ENCODE assay signal across 8 cellular contexts in genomic region chr5:61162010-61162831, GRCh38. TPM values are rescaled to one million over a fixed set of nuclear protein-coding genes. Genes with fewer than 3 reads are reported as not detected.
A peak's percentile ranks its signal among the peaks of the same experiment; 100 is the strongest.
DNase-seq lines count a peak whose midpoint lies in the region; ATAC-seq and TF ChIP-seq lines count a peak whose summit lies in the region.

Gene SMIM15, minus strand, starts transcription at chr5:61162468. Its CDS starts 2,297 bp downstream, at chr5:61160171.

- TF ChIP-seq CTCF in GM10266 (IDR thresholded peaks at IDR 0.05; ENCODE audit: control insufficient read depth, insufficient read depth, low read depth, missing control alignments) (no peak), cardiac muscle cell (IDR thresholded peaks at IDR 0.05; ENCODE audit: low read depth, low read length) (no peak), tibial nerve (IDR thresholded peaks at IDR 0.05) (peak in 2 of 5 experiments; percentile 32 to 34)

- peak within 1 kb of the TSS; percentile 100 for H4K8ac ChIP-seq in trophoblast cell (ENCODE audit: low read depth, low read length)

- TF ChIP-seq POLR2A in tibial nerve (IDR thresholded peaks at IDR 0.05): peak; percentile 24 to 36

- H3K36me3 Mint-ChIP-seq in activated naive CD8-positive, alpha-beta T cell treated with anti-CD3 and anti-CD28 coated beads, Interleukin-2, amount 50 U/mL, for 24 hours (ENCODE audit: low read depth): peaks cover 47% of the 10 kb centered on the region

- H3K9me3 ChIP-seq in cardiac muscle cell (ENCODE audit: low read depth) (no peaks in the 10 kb centered on the region), trophoblast cell (ENCODE audit: insufficient read depth, low read depth, low read length) (no peaks in the 10 kb centered on the region), tibial nerve (no peaks in the 10 kb centered on the region)

- H3K4me1 Mint-ChIP-seq in activated naive CD8-positive, alpha-beta T cell treated with anti-CD3 and anti-CD28 coated beads, Interleukin-2, amount 50 U/mL, for 24 hours: peaks cover 46% of the 10 kb centered on the region

- peak within 1 kb of the TSS; percentile 96 for H3K18ac ChIP-seq in trophoblast cell (ENCODE audit: low read length)

- peak in 1 of 2 donors; percentile 85 for TF ChIP-seq EP300 in tibial nerve (IDR thresholded peaks at IDR 0.05)

- H3K27ac ChIP-seq in cardiac muscle cell (peak within 1 kb of the TSS; percentile 95), trophoblast cell (ENCODE audit: low read depth, low read length) (peak within 1 kb of the TSS; percentile 92), tibial nerve (peak within 1 kb of the TSS; percentile 80 to 96 (median 94))

- H2BK5ac ChIP-seq in trophoblast cell (ENCODE audit: low read depth, low read length, poor library complexity): peak within 1 kb of the TSS; percentile 94

- peak within 1 kb of the TSS; percentile 99 for H3K27ac Mint-ChIP-seq in activated naive CD8-positive, alpha-beta T cell treated with anti-CD3 and anti-CD28 coated beads, Interleukin-2, amount 50 U/mL, for 24 hours

- peak within 1 kb of the TSS; percentile 81 for H3K9ac ChIP-seq in trophoblast cell (ENCODE audit: low read length)

- H3K23ac ChIP-seq in trophoblast cell (ENCODE audit: low read length): no peak within 1 kb of the TSS

- H3K36me3 ChIP-seq in cardiac muscle cell: peaks cover 14% of the 10 kb centered on the region
- peaks cover 2 to 6% of the 10 kb centered on the region in 2 experiments for H3K36me3 ChIP-seq in trophoblast cell (ENCODE audit: control insufficient read depth in 1 of 2, insufficient read depth in 2 of 2, low read length in 2 of 2)
- peaks cover 0 to 26% (median 0%) of the 10 kb centered on the region in 3 donors for H3K36me3 ChIP-seq in tibial nerve

- peaks cover 10% of the 10 kb centered on the region for H3K79me2 ChIP-seq in trophoblast cell (ENCODE audit: control insufficient read depth, insufficient read depth, low read length, poor library complexity)

- DNase-seq in GM10266 (ENCODE audit: extremely low spot score): peak; percentile 84
- DNase-seq in NCI-H1105 (lab: John Stamatoyannopoulos, UW): peak; percentile 71
- peak; percentile 86 to 87 for DNase-seq in SW 1271 (lab: John Stamatoyannopoulos, UW)
- DNase-seq in activated naive CD8-positive, alpha-beta T cell treated with anti-CD3 and anti-CD28 coated beads, Interleukin-2, amount 50 U/mL, for 24 hours: peak; percentile 86
- DNase-seq in cardiac muscle cell (ENCODE audit: low read depth in 1 of 2, low spot score in 1 of 2): peak; percentile 90 to 96
- peak; percentile 85 to 88 for DNase-seq in trophoblast cell
- DNase-seq in tibial nerve (ENCODE audit: low spot score in 2 of 2): peak; percentile 73 to 74

- H3K27me3 ChIP-seq in cardiac muscle cell (no peaks in the 10 kb centered on the region), trophoblast cell (ENCODE audit: insufficient read depth, low read length) (no peaks in the 10 kb centered on the region), tibial nerve (no peaks in the 10 kb centered on the region)

- no CpG with 5 or more reads among the region's 73 CpGs for WGBS in trophoblast cell (ENCODE audit: extremely low coverage, insufficient coverage, insufficient read length)
- WGBS in tibial nerve, 2 donors: 1 to 2% methylated on average over 49 to 62 of the region's 73 CpGs

- peak within 1 kb of the TSS; percentile 93 for H3K14ac ChIP-seq in trophoblast cell (ENCODE audit: low read length)

- peak within 1 kb of the TSS; percentile 96 for H2AFZ ChIP-seq in trophoblast cell (ENCODE audit: insufficient read depth, low read length, poor library complexity)

- peak within 1 kb of the TSS; percentile 99 for H3K4me3 Mint-ChIP-seq in activated naive CD8-positive, alpha-beta T cell treated with anti-CD3 and anti-CD28 coated beads, Interleukin-2, amount 50 U/mL, for 24 hours

- H3K4me3 ChIP-seq in cardiac muscle cell: peak within 1 kb of the TSS; percentile 80
- peak within 1 kb of the TSS; percentile 94 for H3K4me3 ChIP-seq in trophoblast cell (ENCODE audit: low read depth, low read length)
- peak within 1 kb of the TSS; percentile 75 to 87 (median 76) for H3K4me3 ChIP-seq in tibial nerve

- peak; percentile 98 for ATAC-seq in HG02610 (IDR thresholded peaks at IDR 0.05; ENCODE audit: unreplicated experiment)
- peak; percentile 95 for ATAC-seq in activated naive CD8-positive, alpha-beta T cell treated with anti-CD3 and anti-CD28 coated beads, Interleukin-2, amount 50 U/mL, for 24 hours

- peak within 1 kb of the TSS; percentile 98 for H4K91ac ChIP-seq in trophoblast cell (ENCODE audit: low read depth, low read length)

- H3K27me3 Mint-ChIP-seq in activated naive CD8-positive, alpha-beta T cell treated with anti-CD3 and anti-CD28 coated beads, Interleukin-2, amount 50 U/mL, for 24 hours: no peaks in the 10 kb centered on the region

- peak within 1 kb of the TSS; percentile 80 for H3K4me2 ChIP-seq in trophoblast cell (ENCODE audit: low read length)

- H2AK5ac ChIP-seq in trophoblast cell (ENCODE audit: low read length): peak within 1 kb of the TSS; percentile 67

- peak within 1 kb of the TSS; percentile 82 for H2BK120ac ChIP-seq in trophoblast cell (ENCODE audit: insufficient read depth, low read length, poor library complexity)

- peak within 1 kb of the TSS; percentile 18 for H2BK12ac ChIP-seq in trophoblast cell (ENCODE audit: low read length)

- H3K4me1 ChIP-seq in cardiac muscle cell (ENCODE audit: low read depth): peaks cover 10% of the 10 kb centered on the region
- H3K4me1 ChIP-seq in trophoblast cell (ENCODE audit: control insufficient read depth in 1 of 2, insufficient read depth in 2 of 2, low read length in 2 of 2): peaks cover 0 to 2% of the 10 kb centered on the region in 2 experiments
- peaks cover 0 to 44% (median 5%) of the 10 kb centered on the region in 4 donors for H3K4me1 ChIP-seq in tibial nerve

- no peaks in the 10 kb centered on the region for H3K9me3 Mint-ChIP-seq in activated naive CD8-positive, alpha-beta T cell treated with anti-CD3 and anti-CD28 coated beads, Interleukin-2, amount 50 U/mL, for 24 hours

- peaks cover 11% of the 10 kb centered on the region for H3K79me1 ChIP-seq in trophoblast cell (ENCODE audit: low read length)

- H3K4ac ChIP-seq in trophoblast cell (ENCODE audit: low read depth, low read length): peak within 1 kb of the TSS; percentile 89

- H4K12ac ChIP-seq in trophoblast cell (ENCODE audit: low read depth, low read length): peak within 1 kb of the TSS; percentile 89

RNA-seq across cellular contexts. Expression of gene SMIM15, which starts in this region (rescaled TPM):
- total RNA-seq in cardiac muscle cell (34.3 and 36.0 TPM in 2 replicates), tibial nerve (10 to 100 TPM; 12.0 to 16.6 (median 14.4) TPM)
- polyA plus RNA-seq in cardiac muscle cell: 32.8 and 42.0 TPM in 2 replicates
- polyA plus RNA-seq in trophoblast cell (2013): 36.5 and 39.5 TPM in 2 replicates

Comparison
In these comparisons a context has a peak if more than half of its experiments do, and no peak if none do; other contexts are left out.
1. Peak in every context shown above with its lines: DNase-seq, ATAC-seq, H3K4me3 ChIP-seq and H3K27ac ChIP-seq.